Comparison of ENCODE assay signal across 29 cellular contexts in genomic region chrX:13768939-13769338, GRCh38. TPM values are rescaled to one million over a fixed set of nuclear protein-coding genes. Genes with fewer than 3 reads are reported as not detected.
"Had no signal": no experiment of that assay in that cellular context is flagged by ENCODE, and none has a peak within 500 bp of the region (broad histone marks: within the 10 kb centered on the region; RNA-seq: fewer than 3 reads in every experiment).

No MANE protein-coding gene starts in this region.

- H3K27ac ChIP-seq: esophagus squamous epithelium, neutrophil, parathyroid adenoma, stomach, testis, tibial artery had no signal

- H3K9me3 ChIP-seq: esophagus squamous epithelium, mucosa of descending colon, neutrophil, stomach, testis, tibial artery had no signal

- H3K4me3 Mint-ChIP-seq: effector memory CD8-positive, alpha-beta T cell; immature natural killer cell; memory B cell; mesothelial cell of epicardium; naive B cell; natural killer cell treated with Interleukin-12 subunit alpha and Interleukin-12 subunit beta and Interleukin-15 and Interleukin-18, amount 100 ng/mL, for 72 hours; neural crest cell; stimulated activated effector memory CD8-positive, alpha-beta T cell treated with anti-CD3 and anti-CD28 coated beads, Interleukin-12 subunit alpha, Interleukin-12 subunit beta, amount 100 ng/mL, for 72 hours; type B pancreatic cell had no signal

- DNase-seq: cortex of kidney; effector memory CD8-positive, alpha-beta T cell; erythroblast; esophagus squamous epithelium; foreskin melanocyte; hypothalamus; immature natural killer cell; mucosa of descending colon; naive B cell; stimulated activated CD4-positive, alpha-beta T cell treated with anti-CD3 and anti-CD28 coated beads, Interleukin-12 subunit alpha, Interleukin-12 subunit beta, amount 100 ng/mL, for 4 hours; stimulated activated CD4-positive, alpha-beta T cell treated with anti-CD3 and anti-CD28 coated beads, Interleukin-1b, Interleukin-23, amount 100 ng/mL, for 48 hours; stimulated activated CD4-positive, alpha-beta T cell treated with anti-CD3 and anti-CD28 coated beads, Interleukin-4, amount 100 ng/mL, for 1 hour; stimulated activated naive CD4-positive, alpha-beta T cell treated with Interleukin-2 at 50 U/mL for 16 hours; stomach; testis; tibial artery had no signal

- H3K4me3 ChIP-seq: esophagus squamous epithelium, lung, mucosa of descending colon, smooth muscle cell, stomach, testis, tibial artery had no signal

- ATAC-seq: effector memory CD8-positive, alpha-beta T cell; left lobe of liver; mucosa of descending colon; natural killer cell treated with Interleukin-12 subunit alpha and Interleukin-12 subunit beta and Interleukin-15 and Interleukin-18, amount 100 ng/mL, for 72 hours; sciatic nerve; stimulated activated effector memory CD8-positive, alpha-beta T cell treated with anti-CD3 and anti-CD28 coated beads, Interleukin-12 subunit alpha, Interleukin-12 subunit beta, amount 100 ng/mL, for 72 hours had no signal

- H3K27ac Mint-ChIP-seq: memory B cell; mesothelial cell of epicardium; naive B cell; natural killer cell treated with Interleukin-12 subunit alpha and Interleukin-12 subunit beta and Interleukin-15 and Interleukin-18, amount 100 ng/mL, for 72 hours; progenitor cell of endocrine pancreas; stimulated activated effector memory CD8-positive, alpha-beta T cell treated with anti-CD3 and anti-CD28 coated beads, Interleukin-12 subunit alpha, Interleukin-12 subunit beta, amount 100 ng/mL, for 72 hours; type B pancreatic cell had no signal

- H3K27me3 Mint-ChIP-seq: effector memory CD8-positive, alpha-beta T cell; memory B cell; progenitor cell of endocrine pancreas; type B pancreatic cell had no signal

- H3K9me3 Mint-ChIP-seq: effector memory CD8-positive, alpha-beta T cell; immature natural killer cell; memory B cell; natural killer cell treated with Interleukin-12 subunit alpha and Interleukin-12 subunit beta and Interleukin-15 and Interleukin-18, amount 100 ng/mL, for 72 hours; stimulated activated effector memory CD8-positive, alpha-beta T cell treated with anti-CD3 and anti-CD28 coated beads, Interleukin-12 subunit alpha, Interleukin-12 subunit beta, amount 100 ng/mL, for 72 hours; type B pancreatic cell had no signal

- H3K4me1 Mint-ChIP-seq: mesothelial cell of epicardium had no signal

- H3K4me1 ChIP-seq: parathyroid adenoma, tibial artery had no signal

RNA-seq across cellular contexts. Expression of gene GPM6B, which starts 48.0 kb away (rescaled TPM):
- total RNA-seq: natural killer cell treated with Interleukin-12 subunit alpha and Interleukin-12 subunit beta and Interleukin-15 and Interleukin-18, amount 100 ng/mL, for 72 hours had no signal
